ENCODE assay signal across 12 cellular contexts in genomic region chr2:189702071-189702470, GRCh38. TPM values are rescaled to one million over a fixed set of nuclear protein-coding genes. Genes with fewer than 3 reads are reported as not detected.
DNase-seq lines count a peak whose midpoint lies in the region; ATAC-seq, FAIRE-seq and TF ChIP-seq lines count a peak whose summit lies in the region.
"Had no signal": no experiment of that assay in that cellular context is flagged by ENCODE, and none has a peak within 500 bp of the region (broad histone marks: within the 10 kb centered on the region; RNA-seq: fewer than 3 reads in every experiment).

No MANE protein-coding gene starts in this region.

- H3K4ac ChIP-seq in H1 (replicated peaks; ENCODE audit: insufficient read length, low read depth, low read length) = no peak overlapping the region

- no peak overlapping the region for H3K56ac ChIP-seq in H1 (replicated peaks; ENCODE audit: insufficient read length, low read depth, low read length)

- H3K27ac ChIP-seq in H1 (ENCODE audit: low read depth, low read length) (no peak overlapping the region), osteoblast (ENCODE audit: low read depth, low read length) (no peak overlapping the region)
- H3K27ac ChIP-seq: sigmoid colon had no signal

- no peak overlapping the region for H2AK5ac ChIP-seq in H1 (ENCODE audit: low read depth, low read length)

- no peak for ATAC-seq in activated naive CD4-positive, alpha-beta T cell treated with anti-CD3 and anti-CD28 coated beads, Interleukin-2, amount 50 U/mL, for 72 hours
- ATAC-seq: activated CD8-positive, alpha-beta memory T cell treated with anti-CD3 and anti-CD28 coated beads, Interleukin-2, amount 10 ng/mL, durations not matched to agents 7 days and 5 days had no signal

- H2BK12ac ChIP-seq in H1 (ENCODE audit: low read depth, low read length) = no peak overlapping the region

- H4K20me1 ChIP-seq in H1 (replicated peaks in 1 of 2; ENCODE audit: control insufficient read depth in 1 of 2, insufficient read depth in 2 of 2, low read length in 2 of 2) (no peaks in the 10 kb centered on the region), osteoblast (ENCODE audit: insufficient read depth, low read length) (no peaks in the 10 kb centered on the region)

- H3K4me1 ChIP-seq in H1 (replicated peaks in 1 of 4; ENCODE audit: control insufficient read depth in 3 of 4, insufficient read depth in 4 of 4, low read length in 3 of 4) = no peaks in the 10 kb centered on the region
- no peaks in the 10 kb centered on the region for H3K4me1 ChIP-seq in osteoblast (ENCODE audit: insufficient read depth, low read length)

- no peak for TF ChIP-seq EP300 in H1 (IDR thresholded peaks at IDR 0.05; ENCODE audit: borderline replicate concordance in 1 of 2, low read depth in 2 of 2, low read length in 2 of 2)

- H3K9me3 ChIP-seq in H1 (ENCODE audit: insufficient read depth in 2 of 2, low read depth in 1 of 2, low read length in 1 of 2) = no peaks in the 10 kb centered on the region
- H3K9me3 ChIP-seq in osteoblast (ENCODE audit: low read depth, low read length) = no peaks in the 10 kb centered on the region
- H3K9me3 ChIP-seq: sigmoid colon had no signal

- H3K23ac ChIP-seq in H1 (ENCODE audit: insufficient read length) = no peak overlapping the region

- H3K18ac ChIP-seq in H1 (ENCODE audit: extremely low read depth, low read length) = no peak overlapping the region

- no peaks in the 10 kb centered on the region for H3K36me3 Mint-ChIP-seq in activated naive CD4-positive, alpha-beta T cell treated with anti-CD3 and anti-CD28 coated beads, Interleukin-2, amount 50 U/mL, for 72 hours
- H3K36me3 Mint-ChIP-seq: naive B cell had no signal

- no peaks in the 10 kb centered on the region for H3K23me2 ChIP-seq in H1 (ENCODE audit: low read depth, low read length)

- H3K4me2 ChIP-seq in H1 (ENCODE audit: insufficient read depth in 1 of 2, low read depth in 2 of 2, low read length in 2 of 2) = no peak overlapping the region
- no peak overlapping the region for H3K4me2 ChIP-seq in osteoblast (ENCODE audit: insufficient read depth, low read length)

- H2AFZ ChIP-seq in H1 (ENCODE audit: low read length) (peak overlapping the region; percentile 84; the same call in 1 of the 2 replicates), osteoblast (ENCODE audit: low read length) (no peak overlapping the region)

- H3K14ac ChIP-seq in H1 (ENCODE audit: insufficient read length) = no peak overlapping the region

- no peak overlapping the region for H3K27ac Mint-ChIP-seq in activated naive CD4-positive, alpha-beta T cell treated with anti-CD3 and anti-CD28 coated beads, Interleukin-2, amount 50 U/mL, for 72 hours
- H3K27ac Mint-ChIP-seq: activated CD8-positive, alpha-beta memory T cell treated with anti-CD3 and anti-CD28 coated beads, Interleukin-2, amount 10 ng/mL, durations not matched to agents 7 days and 5 days; naive B cell had no signal

- TF ChIP-seq POLR2A in H1 (IDR thresholded peaks at IDR 0.05; ENCODE audit: control extremely low read depth in 1 of 2, low read depth in 2 of 2, low read length in 2 of 2) = no peak

- no peak overlapping the region for H2BK20ac ChIP-seq in H1 (ENCODE audit: low read length)

- POLR2A ChIA-PET in H1 (lab: Charles Lee; ENCODE audit: partially characterized antibody) = interaction anchor here (1.5 kb wide), 1 partner anchor 27 kb away, joined by 4 read pairs; the partner anchor contains the start of gene ANKAR
- POLR2A ChIA-PET in GM10248 (lab: Yijun Ruan, JAX) = no interaction called here

- TF ChIP-seq CTCF in GM12873 (IDR thresholded peaks at IDR 0.05; ENCODE audit: insufficient read depth, low read depth, low read length, missing control alignments) = peak; percentile 9
- peak in 2 of 3 experiments; percentile 22 to 24; a peak in 2 of 4 replicates for TF ChIP-seq CTCF in H1 (IDR thresholded peaks at IDR 0.05; ENCODE audit: control extremely low read depth in 1 of 3, insufficient read depth in 1 of 3, low read depth in 1 of 3, low read length in 3 of 3)
- TF ChIP-seq CTCF in osteoblast (IDR thresholded peaks at IDR 0.05; ENCODE audit: extremely low read depth, low read depth, low read length) = peak; percentile 34
- TF ChIP-seq CTCF in GM10248 (IDR thresholded peaks at IDR 0.05; ENCODE audit: control extremely low read depth, extremely low read depth, low read depth, missing control alignments) = no peak

- no peak overlapping the region for H2BK5ac ChIP-seq in H1 (ENCODE audit: low read depth, low read length)

- no peak overlapping the region for H4K5ac ChIP-seq in H1 (ENCODE audit: insufficient read length, low read depth, low read length)

- DNase-seq in MV-4-11 (lab: John Stamatoyannopoulos, UW) (peak; percentile 1), H1 (ENCODE audit: low read depth in 1 of 2, low spot score in 2 of 2) (no peak), osteoblast (ENCODE audit: insufficient read length, low spot score, missing footprints) (no peak), GM10248 (ENCODE audit: extremely low spot score) (no peak), COR-L47 (lab: John Stamatoyannopoulos, UW) (no peak)
- DNase-seq in activated naive CD4-positive, alpha-beta T cell treated with anti-CD3 and anti-CD28 coated beads, Interleukin-2, amount 50 U/mL, for 72 hours (ENCODE audit: low spot score in 2 of 2) = no peak
- DNase-seq: activated CD8-positive, alpha-beta memory T cell treated with anti-CD3 and anti-CD28 coated beads, Interleukin-2, amount 10 ng/mL, durations not matched to agents 7 days and 5 days; activated naive CD4-positive, alpha-beta T cell treated with anti-CD3 and anti-CD28 coated beads, Interleukin-2, amount 50 U/mL, for 16 hours; naive B cell; NCI-H146; sigmoid colon had no signal

- H3K4me3 ChIP-seq in H1 (ENCODE audit: extremely low read depth in 1 of 4, insufficient read depth in 2 of 4, low read depth in 3 of 4, low read length in 4 of 4) = no peak overlapping the region
- no peak overlapping the region for H3K4me3 ChIP-seq in osteoblast (ENCODE audit: insufficient read depth, low read length)
- H3K4me3 ChIP-seq: sigmoid colon had no signal

- no peak overlapping the region for H2BK15ac ChIP-seq in H1 (ENCODE audit: low read length)

- H2BK120ac ChIP-seq in H1 (replicated peaks; ENCODE audit: low read depth, low read length) = no peak overlapping the region

- peaks cover 0 to 1% (median 0%) of the 10 kb centered on the region in 4 experiments; a peak in 1 of 7 replicates for H3K27me3 ChIP-seq in H1 (replicated peaks in 1 of 4; ENCODE audit: control insufficient read depth in 3 of 4, extremely low read depth in 1 of 4, insufficient read depth in 3 of 4, low read length in 3 of 4)
- H3K27me3 ChIP-seq in osteoblast (ENCODE audit: insufficient read depth, low read length) = no peaks in the 10 kb centered on the region
- H3K27me3 ChIP-seq: sigmoid colon had no signal

- H4K8ac ChIP-seq in H1 (ENCODE audit: extremely low read depth, insufficient read depth, low read length) = peak overlapping the region; percentile 53; the same call in 1 of the 2 replicates

- no peak for TF ChIP-seq RAD21 in H1 (IDR thresholded peaks at IDR 0.05 in 1 of 2, conservative IDR thresholded peaks at IDR 0.05 in 1 of 2; ENCODE audit: low read depth in 2 of 2, low read length in 2 of 2)

- no peaks in the 10 kb centered on the region for H3K79me1 ChIP-seq in H1 (ENCODE audit: low read depth, low read length)

- no peak overlapping the region for H3K9ac ChIP-seq in H1 (replicated peaks in 1 of 4; ENCODE audit: extremely low read depth in 1 of 4, low read depth in 3 of 4, low read length in 3 of 4)

- no peaks in the 10 kb centered on the region for H3K79me2 ChIP-seq in H1 (ENCODE audit: control insufficient read depth in 1 of 2, insufficient read depth in 2 of 2, low read length in 2 of 2)
- no peaks in the 10 kb centered on the region for H3K79me2 ChIP-seq in osteoblast (ENCODE audit: insufficient read depth, low read length)

- H4K91ac ChIP-seq in H1 (replicated peaks; ENCODE audit: insufficient read length, low read length) = no peak overlapping the region

- H3K9me3 Mint-ChIP-seq in activated naive CD4-positive, alpha-beta T cell treated with anti-CD3 and anti-CD28 coated beads, Interleukin-2, amount 50 U/mL, for 72 hours = no peaks in the 10 kb centered on the region
- H3K9me3 Mint-ChIP-seq: naive B cell had no signal

- CTCF ChIA-PET in H1 (lab: Charles Lee; ENCODE audit: partially characterized antibody) (interaction anchor here (0.7 to 2.1 kb wide), 11 partner anchors 9 to 44 kb away, joined by 3 to 13 read pairs (median 4); partner anchors contain the start of genes ANKAR and ASNSD1), GM10248 (lab: Yijun Ruan, JAX) (interaction anchor here (0.8 to 2.8 kb wide), 11 partner anchors 9 to 61 kb away, joined by 3 to 9 read pairs (median 3); partner anchors contain the start of gene OSGEPL1)

- no peak for FAIRE-seq in H1 (lab: Jason Lieb, UNC)

- H3K36me3 ChIP-seq in H1 (ENCODE audit: control insufficient read depth in 2 of 4, insufficient read depth in 4 of 4, low read length in 3 of 4) (no peaks in the 10 kb centered on the region), osteoblast (ENCODE audit: insufficient read depth, low read length) (no peaks in the 10 kb centered on the region)

RNA-seq across cellular contexts. Expression of gene ANKAR, which starts 27.6 kb away (rescaled TPM):
- total RNA-seq in H1 (2021; fragmentation: NEBNext Ultra II Directional; extraction: Animal tissue kit (Norgen Biotek cat#: 25700)) = 1.5 and 1.7 TPM in 2 replicates
- polyA plus RNA-seq in H1 (2011; rRNA removed) = 0.47 and 0.56 TPM in 2 replicates
- 0.97 TPM for polyA plus RNA-seq in H1 (2011; cell fraction: cytosol; rRNA removed)
- 1.2 TPM for polyA plus RNA-seq in H1 (2011; cell fraction: nucleus; rRNA removed)
- 0.31 to 1.0 TPM (median 0.70 TPM) in 4 replicates for polyA plus RNA-seq in H1 (2012, experiment 1 of 2)
- polyA plus RNA-seq in H1 (2012, experiment 2 of 2) = not detected
- polyA plus RNA-seq in H1 (2013, experiment 1 of 2) = 1.1 TPM
- 1.2 TPM for polyA plus RNA-seq in H1 (2013, experiment 2 of 2)
- 1.3 TPM in 2 replicates for polyA minus RNA-seq in H1 (2011; rRNA and poly(A)+ RNA removed)
- 1.1 TPM for polyA minus RNA-seq in H1 (2011; cell fraction: cytosol; rRNA and poly(A)+ RNA removed)
- 4.2 TPM for polyA minus RNA-seq in H1 (2011; cell fraction: nucleus; rRNA and poly(A)+ RNA removed)
- 14.1 TPM in 2 replicates for total RNA-seq in osteoblast
- 1 to 10 TPM; 2.6 to 2.9 TPM for total RNA-seq in activated naive CD4-positive, alpha-beta T cell treated with anti-CD3 and anti-CD28 coated beads, Interleukin-2, amount 50 U/mL, for 72 hours

RNA-seq across cellular contexts. Expression of gene ASNSD1, which starts 40.8 kb away (rescaled TPM):
- 37.7 and 44.8 TPM in 2 replicates for total RNA-seq in H1 (2021; fragmentation: NEBNext Ultra II Directional; extraction: Animal tissue kit (Norgen Biotek cat#: 25700))
- polyA plus RNA-seq in H1 (2011; rRNA removed) = 7.1 and 14.1 TPM in 2 replicates
- 25.6 TPM for polyA plus RNA-seq in H1 (2011; cell fraction: cytosol; rRNA removed)
- 5.2 TPM for polyA plus RNA-seq in H1 (2011; cell fraction: nucleus; rRNA removed)
- 22.2 to 46.5 TPM (median 24.8 TPM) in 4 replicates for polyA plus RNA-seq in H1 (2012, experiment 1 of 2)
- 4.0 TPM for polyA plus RNA-seq in H1 (2012, experiment 2 of 2)
- 60.0 TPM for polyA plus RNA-seq in H1 (2013, experiment 1 of 2)
- 64.5 TPM for polyA plus RNA-seq in H1 (2013, experiment 2 of 2)
- 17.7 and 24.4 TPM in 2 replicates for polyA minus RNA-seq in H1 (2011; rRNA and poly(A)+ RNA removed)
- 82.5 TPM for polyA minus RNA-seq in H1 (2011; cell fraction: cytosol; rRNA and poly(A)+ RNA removed)
- 14.6 TPM for polyA minus RNA-seq in H1 (2011; cell fraction: nucleus; rRNA and poly(A)+ RNA removed)
- total RNA-seq in osteoblast = 79.0 and 81.8 TPM in 2 replicates
- 10 to 100 TPM; 46.2 to 59.0 TPM for total RNA-seq in activated naive CD4-positive, alpha-beta T cell treated with anti-CD3 and anti-CD28 coated beads, Interleukin-2, amount 50 U/mL, for 72 hours
